In the genomic region with DNA sequence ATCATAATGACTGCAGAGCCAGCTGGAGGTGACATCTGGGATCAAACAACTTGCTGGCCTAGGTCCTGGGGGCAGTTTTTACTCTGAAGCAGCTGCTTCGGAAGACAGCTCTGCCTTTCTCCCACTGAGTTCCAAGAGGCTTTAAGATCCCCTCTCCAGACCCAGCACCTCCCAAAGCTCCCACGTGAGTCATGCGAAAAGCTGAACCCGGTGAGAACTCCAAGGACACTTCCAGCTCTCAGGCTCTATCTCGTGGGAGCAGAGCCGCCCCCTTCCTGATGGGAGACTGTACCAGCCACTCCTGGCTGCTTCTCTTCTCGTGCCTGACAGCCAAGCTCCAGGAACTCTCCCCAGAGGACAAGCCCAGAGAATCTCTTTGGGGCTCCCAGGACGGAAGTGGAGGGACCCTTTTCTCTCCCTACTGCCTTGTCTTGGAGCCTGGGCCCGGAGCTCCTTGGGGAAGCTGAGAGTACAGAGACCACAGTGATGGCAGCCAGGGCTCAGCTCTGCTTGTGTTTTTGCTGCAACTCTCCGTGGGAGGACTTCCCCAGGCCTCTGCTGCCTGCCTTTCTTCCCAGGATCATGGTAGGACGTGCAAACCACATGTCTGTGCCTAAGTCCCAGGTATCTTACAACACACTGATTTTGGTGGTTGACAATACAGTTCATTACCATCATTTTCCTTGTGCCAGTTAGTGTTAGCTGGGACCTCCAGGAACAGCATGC, we compare ENCODE assay signal across 18 cellular contexts. TPM values are rescaled to one million over a fixed set of nuclear protein-coding genes. Genes with fewer than 3 reads are reported as not detected.
DNase-seq lines count a peak whose midpoint lies in the region; ATAC-seq, FAIRE-seq and TF ChIP-seq lines count a peak whose summit lies in the region.
"Had no signal": no experiment of that assay in that cellular context is flagged by ENCODE, and none has a peak within 500 bp of the region (broad histone marks: within the 10 kb centered on the region; RNA-seq: fewer than 3 reads in every experiment).

No MANE protein-coding gene starts in this region.

- H3K27me3 ChIP-seq in adrenal gland (no peaks in the 10 kb centered on the region), heart left ventricle (no peaks in the 10 kb centered on the region), pancreas (no peaks in the 10 kb centered on the region)
- H3K27me3 ChIP-seq: BLaER1, thyroid gland had no signal

- ATAC-seq in heart left ventricle (peak in 3 of 4 donors; percentile 46 to 75 (median 64)), pancreas (peak; percentile 90 to 92 (median 90)), HG03432 (IDR thresholded peaks at IDR 0.05; ENCODE audit: unreplicated experiment) (no peak), GM18505 (IDR thresholded peaks at IDR 0.05; ENCODE audit: unreplicated experiment) (no peak)
- ATAC-seq: A549; stimulated activated effector memory CD8-positive, alpha-beta T cell treated with anti-CD3 and anti-CD28 coated beads, Interleukin-12 subunit alpha, Interleukin-12 subunit beta, amount 100 ng/mL, for 72 hours had no signal

- H3K4me3 ChIP-seq in adrenal gland (no peak overlapping the region), heart left ventricle (no peak overlapping the region), pancreas (no peak overlapping the region)
- H3K4me3 ChIP-seq: A549, BLaER1, thyroid gland had no signal

- TF ChIP-seq CTCF in adrenal gland (IDR thresholded peaks at IDR 0.05) = no peak
- TF ChIP-seq CTCF in heart left ventricle (IDR thresholded peaks at IDR 0.05) = no peak
- no peak for TF ChIP-seq CTCF in pancreas (IDR thresholded peaks at IDR 0.05)

- no peaks in the 10 kb centered on the region for H3K36me3 ChIP-seq in adrenal gland (replicated peaks in 1 of 2)
- H3K36me3 ChIP-seq in heart left ventricle = no peaks in the 10 kb centered on the region
- no peaks in the 10 kb centered on the region for H3K36me3 ChIP-seq in pancreas
- H3K36me3 ChIP-seq: BLaER1, thyroid gland had no signal

- DNase-seq in DMS 273 (lab: John Stamatoyannopoulos, UW; ENCODE audit: unreplicated experiment) (peak; percentile 77), adrenal gland (peak; percentile 28 to 80 (median 73)), heart left ventricle (peak in 2 of 5 donors; percentile 45 to 59), pancreas (peak in 4 of 6 donors; percentile 65 to 76 (median 72)), SKM-1 (lab: John Stamatoyannopoulos, UW; ENCODE audit: unreplicated experiment) (no peak), UCSD-AML1 (lab: John Stamatoyannopoulos, UW; ENCODE audit: unreplicated experiment) (no peak)
- DNase-seq: activated CD4-positive, alpha-beta T cell treated with anti-CD3 and anti-CD28 coated beads, Interleukin-2, amount 50 U/mL, for 1 hour; activated CD8-positive, alpha-beta memory T cell treated with anti-CD3 and anti-CD28 coated beads, Interleukin-2, amount 50 U/mL, for 48 hours; activated gamma-delta T cell; GOT3; naive B cell; NCI-H146; thyroid gland had no signal

- H3K27ac ChIP-seq in adrenal gland = peak overlapping the region in 2 of 5 donors; percentile 59 to 69
- peak overlapping the region in 9 of 12 donors; percentile 0 to 66 (median 30) for H3K27ac ChIP-seq in heart left ventricle
- peak overlapping the region in 3 of 4 donors; percentile 17 to 44 (median 36) for H3K27ac ChIP-seq in pancreas
- H3K27ac ChIP-seq: A549, BLaER1, thyroid gland had no signal

- H3K9me3 ChIP-seq in adrenal gland (replicated peaks in 1 of 3) = no peaks in the 10 kb centered on the region
- no peaks in the 10 kb centered on the region for H3K9me3 ChIP-seq in heart left ventricle
- no peaks in the 10 kb centered on the region for H3K9me3 ChIP-seq in pancreas
- H3K9me3 ChIP-seq: A549, BLaER1, thyroid gland had no signal

- FAIRE-seq in pancreas (lab: Jason Lieb, UNC) = no peak
- FAIRE-seq: A549 had no signal

- WGBS in adrenal gland, 4 donors = 46 to 59% (median 55%) methylated on average over 8 to 11 of the region's 11 CpGs
- 56 to 71% (median 65%) methylated on average over 10 to 11 of the region's 11 CpGs for WGBS in heart left ventricle, 4 donors
- WGBS in pancreas, 2 donors = 34 to 43% methylated on average over 11 of the region's 11 CpGs

- TF ChIP-seq POLR2A in adrenal gland (IDR thresholded peaks at IDR 0.05) (no peak), heart left ventricle (IDR thresholded peaks at IDR 0.05) (no peak), GM18505 (IDR thresholded peaks at IDR 0.05; ENCODE audit: borderline replicate concordance, extremely low read depth, insufficient read depth, insufficient read length) (no peak)

- intact Hi-C loops in adrenal gland (cut with DNase I) (no loop called here), heart left ventricle (cut with DNase I) (no loop called here), pancreas (cut with DNase I) (no loop called here)

- H3K4me1 ChIP-seq in adrenal gland (replicated peaks in 1 of 2) (peaks cover 0 to 9% of the 10 kb centered on the region in 2 donors), heart left ventricle (peaks cover 0 to 12% (median 0%) of the 10 kb centered on the region in 12 donors), pancreas (peaks cover 0 to 7% (median 6%) of the 10 kb centered on the region in 3 donors)
- H3K4me1 ChIP-seq: A549, thyroid gland had no signal

RNA-seq across cellular contexts. Expression of a gene that starts 40.6 kb away (rescaled TPM):
- total RNA-seq in adrenal gland = under 1 TPM in 7 of 8 donors, not detected in 1; 0.13 to 0.43 (median 0.18) TPM
- polyA plus RNA-seq in adrenal gland = under 1 TPM; 0.24 to 0.44 (median 0.33) TPM
- total RNA-seq in heart left ventricle = 1 to 10 TPM in 4 of 9 donors, under 1 TPM in 5; 0.39 to 1.7 (median 0.97) TPM
- polyA plus RNA-seq in heart left ventricle = 1 to 10 TPM in 1 of 2 donors, under 1 TPM in 1; 0.53 to 1.1 TPM
- 1 to 10 TPM in 2 of 6 donors, under 1 TPM in 4; 0.32 to 1.2 (median 0.49) TPM for total RNA-seq in pancreas
- polyA plus RNA-seq in pancreas = under 1 TPM; 0.54 to 0.68 TPM
- polyA plus RNA-seq: A549 had no signal

Comparison
In these comparisons a context has a peak if more than half of its experiments do, and no peak if none do; other contexts are left out.
1. DNase-seq: peak in DMS 273 (single experiment), adrenal gland (7 of 7) and pancreas (4 of 6); none in SKM-1 (single experiment) and UCSD-AML1 (single experiment).
2. ATAC-seq: peak in heart left ventricle (3 of 4) and pancreas (4 of 4); none in HG03432 (single experiment) and GM18505 (single experiment).